2 cellular contexts compared by ENCODE assay signal in genomic region chr2:159076233-159076632, GRCh38.
TF ChIP-seq lines count a peak whose summit lies in the region.

No MANE protein-coding gene starts in this region.

TF ChIP-seq in liver, 16 proteins besides CTCF, POLR2A, EP300 and RAD21:
- TF ChIP-seq REST (IDR thresholded peaks at IDR 0.05) (no peak), NR2F2 (IDR thresholded peaks at IDR 0.05) (peak; percentile 48)
TF ChIP-seq in liver: peak in this region for 1.

TF ChIP-seq in HepG2, 621 proteins besides CTCF, POLR2A, EP300 and RAD21:
- no peak for TF ChIP-seq ZNF503 (CRISPR knock-in tag; IDR thresholded peaks at IDR 0.05)
- TF ChIP-seq TCF12 (IDR thresholded peaks at IDR 0.05), result no peak
- TF ChIP-seq TCF12 (CRISPR knock-in tag; IDR thresholded peaks at IDR 0.05), result no peak
- TF ChIP-seq ZNF205 (CRISPR knock-in tag; IDR thresholded peaks at IDR 0.05), result no peak
- no peak for TF ChIP-seq SALL1 (CRISPR knock-in tag; IDR thresholded peaks at IDR 0.05)
- no peak for TF ChIP-seq ZNF160 (CRISPR knock-in tag; IDR thresholded peaks at IDR 0.05)
- TF ChIP-seq ZBTB26 (CRISPR knock-in tag; IDR thresholded peaks at IDR 0.05; ENCODE audit: borderline replicate concordance), result no peak
- TF ChIP-seq ARID2 (CRISPR knock-in tag; IDR thresholded peaks at IDR 0.05; ENCODE audit: borderline replicate concordance), result no peak
- no peak for TF ChIP-seq RARA (CRISPR knock-in tag; IDR thresholded peaks at IDR 0.05)
- no peak for TF ChIP-seq ZNF704 (CRISPR knock-in tag; IDR thresholded peaks at IDR 0.05; ENCODE audit: borderline replicate concordance)
